Comparison of ENCODE assay signal across 9 cellular contexts in genomic region chr6:11317885-11318771, GRCh38.
A peak's percentile ranks its signal among the peaks of the same experiment; 100 is the strongest.
DNase-seq lines count a peak whose midpoint lies in the region; ATAC-seq, FAIRE-seq and TF ChIP-seq lines count a peak whose summit lies in the region.
"Had no signal": no experiment of that assay in that cellular context is flagged by ENCODE, and none has a peak within 500 bp of the region (broad histone marks: within the 10 kb centered on the region; RNA-seq: fewer than 3 reads in every experiment).

No MANE protein-coding gene starts in this region.

- CTCF ChIA-PET in activated CD4-positive, alpha-beta T cell treated with anti-CD3 and anti-CD28 coated beads, Interleukin-2, amount 10 ng/mL, durations not matched to agents 7 days and 5 days (lab: Charles Lee) = interaction anchor here (0.6 to 1.4 kb wide), 4 partner anchors 9 to 244 kb away, joined by 3 to 4 read pairs (median 4); no protein-coding TSS in a partner anchor

- peaks cover 10% of the 10 kb centered on the region for H3K4me1 ChIP-seq in effector memory CD4-positive, alpha-beta T cell (ENCODE audit: control insufficient read depth, insufficient read depth, low read length, poor library complexity, severe bottlenecking)

- no peaks in the 10 kb centered on the region for H3K27me3 Mint-ChIP-seq in activated CD4-positive, alpha-beta T cell treated with anti-CD3 and anti-CD28 coated beads, Interleukin-2, amount 10 ng/mL, durations not matched to agents 7 days and 5 days
- H3K27me3 Mint-ChIP-seq in naive thymus-derived CD8-positive, alpha-beta T cell = no peaks in the 10 kb centered on the region

- peaks cover 12% of the 10 kb centered on the region for H3K9me3 Mint-ChIP-seq in activated CD4-positive, alpha-beta T cell treated with anti-CD3 and anti-CD28 coated beads, Interleukin-2, amount 10 ng/mL, durations not matched to agents 7 days and 5 days
- peaks cover 0 to 6% (median 0%) of the 10 kb centered on the region in 9 donors for H3K9me3 Mint-ChIP-seq in naive thymus-derived CD8-positive, alpha-beta T cell

- DNase-seq in Right ventricle myocardium inferior (ENCODE audit: missing footprints) = no peak
- no peak for DNase-seq in cardiac septum (ENCODE audit: low spot score)
- DNase-seq in HS-5 (ENCODE audit: low read depth) = peak; percentile 98
- DNase-seq in activated CD4-positive, alpha-beta T cell treated with anti-CD3 and anti-CD28 coated beads, Interleukin-2, amount 10 ng/mL, durations not matched to agents 7 days and 5 days = peak; percentile 39
- peak; percentile 63 to 70 (median 64) for DNase-seq in effector memory CD4-positive, alpha-beta T cell
- peak in 7 of 10 donors; percentile 8 to 40 (median 22) for DNase-seq in naive thymus-derived CD8-positive, alpha-beta T cell
- DNase-seq in stimulated activated CD8-positive, alpha-beta memory T cell treated with anti-CD3 and anti-CD28 coated beads, Interleukin-7, amount 100 ng/mL, for 24 hours (ENCODE audit: low read depth) = peak; percentile 48
- DNase-seq in GM12892 (ENCODE audit: insufficient read length) = no peak

- peak overlapping the region; percentile 54 for H3K27ac ChIP-seq in effector memory CD4-positive, alpha-beta T cell (ENCODE audit: insufficient read depth, low read length, poor library complexity, severe bottlenecking)

- no peaks in the 10 kb centered on the region for H3K36me3 ChIP-seq in effector memory CD4-positive, alpha-beta T cell (ENCODE audit: control insufficient read depth, insufficient read depth, low read length)

- peak overlapping the region; percentile 36 for H3K27ac Mint-ChIP-seq in activated CD4-positive, alpha-beta T cell treated with anti-CD3 and anti-CD28 coated beads, Interleukin-2, amount 10 ng/mL, durations not matched to agents 7 days and 5 days
- H3K27ac Mint-ChIP-seq in naive thymus-derived CD8-positive, alpha-beta T cell = peak overlapping the region; percentile 4 to 86 (median 42)

- H3K4me3 ChIP-seq in effector memory CD4-positive, alpha-beta T cell (ENCODE audit: insufficient read depth, low read depth, low read length, poor library complexity, severe bottlenecking) = no peak overlapping the region

- peak; percentile 54 for ATAC-seq in Right ventricle myocardium inferior
- ATAC-seq in naive thymus-derived CD8-positive, alpha-beta T cell = peak; percentile 72 to 88

- peaks cover 41% of the 10 kb centered on the region for H3K4me1 Mint-ChIP-seq in activated CD4-positive, alpha-beta T cell treated with anti-CD3 and anti-CD28 coated beads, Interleukin-2, amount 10 ng/mL, durations not matched to agents 7 days and 5 days
- H3K4me1 Mint-ChIP-seq in naive thymus-derived CD8-positive, alpha-beta T cell = peaks cover 17 to 36% (median 22%) of the 10 kb centered on the region in 4 donors

- no peaks in the 10 kb centered on the region for H3K9me3 ChIP-seq in effector memory CD4-positive, alpha-beta T cell (ENCODE audit: control insufficient read depth, low read length)

- intact Hi-C loops in Right ventricle myocardium inferior (cut with DNase I) (no loop called here), cardiac septum (cut with DNase I) (loop anchor here (2.0 to 5.0 kb wide), 2 partner anchors 35 to 86 kb away; partner anchors contain the start of gene NEDD9)

- TF ChIP-seq POLR2A in GM12892 (IDR thresholded peaks at IDR 0.05; ENCODE audit: low read depth, low read length) = no peak

- H3K4me3 Mint-ChIP-seq in activated CD4-positive, alpha-beta T cell treated with anti-CD3 and anti-CD28 coated beads, Interleukin-2, amount 10 ng/mL, durations not matched to agents 7 days and 5 days = no peak overlapping the region
- H3K4me3 Mint-ChIP-seq in naive thymus-derived CD8-positive, alpha-beta T cell = peak overlapping the region in 2 of 10 donors; percentile 29 to 38

- peaks cover 54% of the 10 kb centered on the region for H3K36me3 Mint-ChIP-seq in activated CD4-positive, alpha-beta T cell treated with anti-CD3 and anti-CD28 coated beads, Interleukin-2, amount 10 ng/mL, durations not matched to agents 7 days and 5 days (ENCODE audit: low read depth)
- H3K36me3 Mint-ChIP-seq in naive thymus-derived CD8-positive, alpha-beta T cell = peaks cover 15 to 48% (median 41%) of the 10 kb centered on the region in 3 donors

- H3K27me3 ChIP-seq in effector memory CD4-positive, alpha-beta T cell (replicated peaks; ENCODE audit: control insufficient read depth, insufficient read depth, low read length, poor library complexity, severe bottlenecking) = no peaks in the 10 kb centered on the region

- no peak for FAIRE-seq in GM12892 (lab: Jason Lieb, UNC)
- FAIRE-seq: G401.6 had no signal

- POLR2A ChIA-PET in activated CD4-positive, alpha-beta T cell treated with anti-CD3 and anti-CD28 coated beads, Interleukin-2, amount 10 ng/mL, durations not matched to agents 7 days and 5 days (lab: Charles Lee) = no interaction called here
- POLR2A ChIA-PET in naive thymus-derived CD8-positive, alpha-beta T cell (lab: Charles Lee) = no interaction called here

Comparison
In these comparisons a context has a peak if more than half of its experiments do, and no peak if none do; other contexts are left out.
1. DNase-seq: peak in HS-5 (single experiment), activated CD4-positive, alpha-beta T cell treated with anti-CD3 and anti-CD28 coated beads, Interleukin-2, amount 10 ng/mL, durations not matched to agents 7 days and 5 days (single experiment), effector memory CD4-positive, alpha-beta T cell (3 of 3), naive thymus-derived CD8-positive, alpha-beta T cell (7 of 10) and stimulated activated CD8-positive, alpha-beta memory T cell treated with anti-CD3 and anti-CD28 coated beads, Interleukin-7, amount 100 ng/mL, for 24 hours (single experiment); none in Right ventricle myocardium inferior (single experiment), cardiac septum (single experiment) and GM12892 (single experiment).